Comparison of ENCODE assay signal across 17 cellular contexts in the genomic region with DNA sequence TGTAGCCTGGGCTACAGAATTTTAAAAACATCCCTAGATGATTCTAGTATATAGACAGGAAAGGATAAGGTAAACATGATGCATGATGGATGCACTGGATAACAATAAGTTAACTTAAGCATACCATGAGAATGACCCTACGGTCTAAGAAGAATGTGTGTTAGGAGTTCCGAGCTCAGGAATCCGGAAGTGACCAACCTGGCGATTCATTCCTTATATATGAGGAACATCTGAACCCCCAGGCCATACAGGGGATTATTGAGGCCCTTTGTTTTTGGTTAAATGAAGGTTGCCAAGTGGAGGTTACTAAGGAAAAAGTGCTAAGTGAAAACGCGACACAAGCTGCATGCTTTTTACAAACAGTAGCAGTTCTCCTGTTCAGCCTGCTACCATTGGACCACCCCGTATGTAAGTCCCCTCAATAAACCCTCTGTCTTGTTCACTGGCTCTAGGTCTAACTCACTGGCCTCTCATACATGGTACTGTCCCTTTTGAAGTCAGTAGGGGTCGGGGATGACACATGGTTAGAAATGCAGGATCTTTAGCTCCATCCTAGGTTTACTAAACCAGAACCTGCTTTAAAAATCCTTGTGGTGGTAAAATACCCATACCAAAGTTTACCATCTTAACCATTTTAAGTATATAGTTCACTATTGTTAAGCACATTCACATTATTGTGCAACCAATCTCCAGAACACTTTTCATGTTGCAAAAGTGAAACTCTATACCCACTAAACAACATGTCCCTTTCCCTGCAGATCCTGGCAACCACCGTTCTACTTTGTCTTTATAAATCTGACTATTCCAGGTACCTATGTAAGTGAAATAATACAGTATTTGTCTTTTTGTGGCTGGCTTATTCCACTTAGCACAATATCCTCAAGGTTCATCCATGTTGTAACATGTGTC.
A peak's percentile ranks its signal among the peaks of the same experiment; 100 is the strongest.
DNase-seq lines count a peak whose midpoint lies in the region; ATAC-seq and TF ChIP-seq lines count a peak whose summit lies in the region.
"Had no signal": no experiment of that assay in that cellular context is flagged by ENCODE, and none has a peak within 500 bp of the region (broad histone marks: within the 10 kb centered on the region; RNA-seq: fewer than 3 reads in every experiment).

No MANE protein-coding gene starts in this region.

- H3K27ac ChIP-seq in HEK293 (ENCODE audit: extremely low read depth, low read depth, low read length) (no peak overlapping the region), RWPE2 (ENCODE audit: poor library complexity, severe bottlenecking) (peak overlapping the region; percentile 96)
- H3K27ac ChIP-seq: left ventricle myocardium inferior, suprapubic skin had no signal

- H3K4me3 ChIP-seq in HEK293 (ENCODE audit: low read depth, low read length) (no peak overlapping the region), RWPE2 (ENCODE audit: severe bottlenecking) (no peak overlapping the region), epithelial cell of esophagus (ENCODE audit: low read length) (no peak overlapping the region)
- H3K4me3 ChIP-seq: left ventricle myocardium inferior, suprapubic skin had no signal

- POLR2A ChIA-PET in HEK293 (lab: Yijun Ruan, JAX), result no interaction called here

- peak; percentile 94 for ATAC-seq in RWPE2 (ENCODE audit: low read depth)
- ATAC-seq: activated T-cell treated with anti-CD3 and anti-CD28 coated beads, Interleukin-2, amount 50 U/mL, for 4 hours had no signal

- DNase-seq in RWPE2 (ENCODE audit: low spot score) (peak; percentile 80), epithelial cell of esophagus (ENCODE audit: low read depth) (peak; percentile 96), pulmonary artery endothelial cell (ENCODE audit: low read depth, low spot score) (peak; percentile 54), NCI-H146 (lab: John Stamatoyannopoulos, UW) (no peak), T-helper 1 cell (no peak)
- DNase-seq in activated CD4-positive, alpha-beta T cell treated with anti-CD3 and anti-CD28 coated beads, Interleukin-2, amount 50 U/mL, for 4 hours, result no peak
- DNase-seq: activated naive CD8-positive, alpha-beta T cell treated with anti-CD3 and anti-CD28 coated beads for 36 hours; activated T-cell treated with anti-CD3 and anti-CD28 coated beads, Interleukin-2, amount 50 U/mL, for 4 hours; central memory CD4-positive, alpha-beta T cell; effector memory CD4-positive, alpha-beta T cell; foreskin melanocyte; left ventricle myocardium inferior; NCI-H187 treated with DMSO at 0.1 percent for 48 hours; NCI-H524; occipital lobe had no signal

- H3K27me3 ChIP-seq in RWPE2 (ENCODE audit: insufficient read depth, poor library complexity, severe bottlenecking), result no peaks in the 10 kb centered on the region
- H3K27me3 ChIP-seq: suprapubic skin had no signal

- CTCF ChIA-PET in HEK293 (lab: Yijun Ruan, JAX), result interaction anchor here (0.9 kb wide), 1 partner anchor 182 kb away, joined by 3 read pairs; no protein-coding TSS in a partner anchor

- TF ChIP-seq CTCF in HEK293 (tag by site-specific recombination; IDR thresholded peaks at IDR 0.05), result no peak
- no peak for TF ChIP-seq CTCF in RWPE2 (IDR thresholded peaks at IDR 0.05; ENCODE audit: poor library complexity, severe bottlenecking)
- no peak for TF ChIP-seq CTCF in epithelial cell of esophagus (IDR thresholded peaks at IDR 0.05; ENCODE audit: insufficient read depth, low read depth, low read length, missing control alignments)

- H3K36me3 ChIP-seq in HEK293 (ENCODE audit: control insufficient read depth in 2 of 2, insufficient read depth in 1 of 2, low read length in 2 of 2) (no peaks in the 10 kb centered on the region), RWPE2 (ENCODE audit: low read depth) (no peaks in the 10 kb centered on the region)
- H3K36me3 ChIP-seq: left ventricle myocardium inferior, suprapubic skin had no signal

- H3K9me3 ChIP-seq in HEK293 (ENCODE audit: control insufficient read depth, insufficient read depth, low read depth, low read length) (peaks cover under 1% of the 10 kb centered on the region; the same call in 1 of the 2 replicates), RWPE2 (ENCODE audit: severe bottlenecking) (no peaks in the 10 kb centered on the region)
- H3K9me3 ChIP-seq: suprapubic skin had no signal

- H3K4me1 ChIP-seq in HEK293 (ENCODE audit: control insufficient read depth, insufficient read depth, low read length) (peaks cover 14% of the 10 kb centered on the region), RWPE2 (ENCODE audit: insufficient read depth, poor library complexity, severe bottlenecking) (peaks cover 42% of the 10 kb centered on the region)
- H3K4me1 ChIP-seq: suprapubic skin had no signal

TF ChIP-seq in HEK293, 187 proteins besides CTCF, POLR2A, EP300 and RAD21:
- TF ChIP-seq SETDB1 (IDR thresholded peaks at IDR 0.05; ENCODE audit: insufficient read length, low read length) (peak; percentile 61), ZNF792 (tag by site-specific recombination; IDR thresholded peaks at IDR 0.05) (no peak)

Comparison
In these comparisons a context has a peak if more than half of its experiments do, and no peak if none do; other contexts are left out.
1. DNase-seq: peak in RWPE2 (single experiment), epithelial cell of esophagus (single experiment) and pulmonary artery endothelial cell (single experiment); none in NCI-H146 (single experiment), activated CD4-positive, alpha-beta T cell treated with anti-CD3 and anti-CD28 coated beads, Interleukin-2, amount 50 U/mL, for 4 hours (0 of 2) and T-helper 1 cell (0 of 5).